ENCODE assay signal across 2 cellular contexts in the genomic region with DNA sequence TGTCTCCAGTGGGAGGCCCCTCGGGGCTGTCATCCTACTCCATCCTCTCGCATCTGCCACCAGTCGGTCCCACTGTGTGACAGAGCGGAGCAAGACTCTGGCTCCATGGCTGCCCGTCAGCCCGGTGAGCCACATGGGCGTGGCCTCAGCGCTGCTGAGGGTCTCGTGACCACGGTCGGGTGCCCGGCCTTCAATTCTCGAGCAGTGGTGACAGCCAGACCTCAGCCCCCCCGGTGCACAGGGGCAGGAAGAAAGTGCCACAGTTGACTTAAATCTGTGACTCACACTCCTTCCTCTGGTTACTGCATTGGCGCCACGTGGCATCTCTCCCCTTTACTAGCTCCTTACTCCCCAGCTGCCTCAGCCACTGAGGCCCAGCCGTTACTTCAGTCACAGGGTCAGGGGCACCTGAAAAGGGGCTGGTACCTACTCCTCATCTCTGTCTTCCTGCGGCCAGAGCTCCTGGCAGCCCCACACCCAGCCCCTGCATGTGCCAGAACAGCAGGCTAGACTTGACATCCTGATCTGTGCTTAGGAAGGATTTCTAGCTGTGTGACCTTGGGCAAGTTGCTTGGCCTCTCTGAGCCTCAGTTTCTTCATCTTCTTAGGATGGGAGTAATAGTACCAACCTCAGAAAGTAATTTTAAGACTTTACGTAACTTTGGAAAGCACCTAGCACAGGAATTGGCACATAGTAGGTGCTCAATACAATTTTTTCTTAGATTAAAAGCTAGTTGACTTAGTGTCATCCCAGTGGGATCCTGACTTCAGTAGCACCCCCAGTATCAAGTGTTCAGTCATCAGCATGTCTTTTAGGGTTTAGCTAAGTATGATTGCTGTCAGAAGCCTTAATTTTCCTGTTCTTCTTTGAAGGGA.
TF ChIP-seq lines count a peak whose summit lies in the region.

No MANE protein-coding gene starts in this region.

TF ChIP-seq in IMR-90, 13 proteins besides CTCF, POLR2A, EP300 and RAD21:
- TF ChIP-seq FOS (IDR thresholded peaks at IDR 0.05; ENCODE audit: low read depth, low read length) (no peak), MXI1 (IDR thresholded peaks at IDR 0.05; ENCODE audit: borderline replicate concordance, low read depth, low read length) (no peak), MAFK (IDR thresholded peaks at IDR 0.05; ENCODE audit: low read depth, low read length) (no peak), USF2 (IDR thresholded peaks at IDR 0.05; ENCODE audit: low read depth, low read length) (no peak), NFE2L2 (IDR thresholded peaks at IDR 0.05; ENCODE audit: low read depth, low read length) (no peak), RFX5 (IDR thresholded peaks at IDR 0.05; ENCODE audit: low read depth, low read length) (no peak)

TF ChIP-seq in GM23338, 12 proteins besides CTCF, POLR2A, EP300 and RAD21:
- TF ChIP-seq ZNF331 (CRISPR knock-in tag; IDR thresholded peaks at IDR 0.05; ENCODE audit: low read depth): no peak
- no peak for TF ChIP-seq CREB1 (CRISPR knock-in tag; IDR thresholded peaks at IDR 0.05; ENCODE audit: low read depth)
- TF ChIP-seq ZNF114 (CRISPR knock-in tag; IDR thresholded peaks at IDR 0.05): no peak
- TF ChIP-seq JUNB (IDR thresholded peaks at IDR 0.05; ENCODE audit: unreplicated experiment): no peak
- no peak for TF ChIP-seq POLR2AphosphoS5 (IDR thresholded peaks at IDR 0.05; ENCODE audit: low read depth)
- TF ChIP-seq REST (IDR thresholded peaks at IDR 0.05; ENCODE audit: unreplicated experiment): no peak
- TF ChIP-seq, protein P1, sequence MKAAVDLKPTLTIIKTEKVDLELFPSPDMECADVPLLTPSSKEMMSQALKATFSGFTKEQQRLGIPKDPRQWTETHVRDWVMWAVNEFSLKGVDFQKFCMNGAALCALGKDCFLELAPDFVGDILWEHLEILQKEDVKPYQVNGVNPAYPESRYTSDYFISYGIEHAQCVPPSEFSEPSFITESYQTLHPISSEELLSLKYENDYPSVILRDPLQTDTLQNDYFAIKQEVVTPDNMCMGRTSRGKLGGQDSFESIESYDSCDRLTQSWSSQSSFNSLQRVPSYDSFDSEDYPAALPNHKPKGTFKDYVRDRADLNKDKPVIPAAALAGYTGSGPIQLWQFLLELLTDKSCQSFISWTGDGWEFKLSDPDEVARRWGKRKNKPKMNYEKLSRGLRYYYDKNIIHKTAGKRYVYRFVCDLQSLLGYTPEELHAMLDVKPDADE (IDR thresholded peaks at IDR 0.05): no peak
- no peak for TF ChIP-seq NANOG (IDR thresholded peaks at IDR 0.05; ENCODE audit: borderline replicate concordance)
- TF ChIP-seq EZH2 (IDR thresholded peaks at IDR 0.05; ENCODE audit: low read depth, unreplicated experiment): no peak
- TF ChIP-seq EZH2phosphoT487 (IDR thresholded peaks at IDR 0.05; ENCODE audit: unreplicated experiment): no peak
- TF ChIP-seq STAT1 (IDR thresholded peaks at IDR 0.05; ENCODE audit: unreplicated experiment): no peak
